9 cellular contexts compared by ENCODE assay signal in genomic region chr1:201019321-201019977, GRCh38. TPM values are rescaled to one million over a fixed set of nuclear protein-coding genes. Genes with fewer than 3 reads are reported as not detected.
DNase-seq lines count a peak whose midpoint lies in the region; ATAC-seq and TF ChIP-seq lines count a peak whose summit lies in the region.
"Had no signal": no experiment of that assay in that cellular context is flagged by ENCODE, and none has a peak within 500 bp of the region (broad histone marks: within the 10 kb centered on the region; RNA-seq: fewer than 3 reads in every experiment).

No MANE protein-coding gene starts in this region.

- CTCF ChIA-PET in WTC11 (lab: Charles Lee), result interaction anchor here (1.1 to 13.8 kb wide), 11 partner anchors 9 to 146 kb away, joined by 3 to 218 read pairs (median 5); partner anchors contain the start of gene GPR25
- CTCF ChIA-PET in mammary epithelial cell (lab: Charles Lee; ENCODE audit: low non-redundant PET), result no interaction called here

- H3K4me2 ChIP-seq in KMS-11 (peak overlapping the region; percentile 88), mammary epithelial cell (ENCODE audit: insufficient read depth, low read depth, low read length) (no peak overlapping the region)

- H3K4me3 ChIP-seq in KMS-11 (IDR thresholded peaks at IDR 0.05; ENCODE audit: insufficient read depth, low read depth, low read length) (no peak overlapping the region), mammary epithelial cell (replicated peaks in 1 of 3; ENCODE audit: insufficient read depth in 1 of 3, low read depth in 2 of 3, low read length in 3 of 3) (no peak overlapping the region), upper lobe of right lung (no peak overlapping the region)
- H3K4me3 ChIP-seq: tibial nerve had no signal

- no peaks in the 10 kb centered on the region for H4K20me1 ChIP-seq in KMS-11 (ENCODE audit: insufficient read depth)
- H4K20me1 ChIP-seq in mammary epithelial cell (ENCODE audit: insufficient read depth, low read length), result no peaks in the 10 kb centered on the region

- H3K36me3 Mint-ChIP-seq in WTC11 (no peaks in the 10 kb centered on the region), naive B cell (no peaks in the 10 kb centered on the region)

- in situ Hi-C loops in mammary epithelial cell (cut with MboI; ENCODE audit: low sequenced_read_pairs in 2 of 2), result no loop called here

- dilution Hi-C loops in mammary epithelial cell (cut with HindIII; ENCODE audit: low sequenced_read_pairs), result no loop called here

- DNase-seq in ELF-1 (ENCODE audit: low read depth, low spot score) (peak; percentile 25), WTC11 (ENCODE audit: low spot score) (no peak), mammary epithelial cell (peak; percentile 25), naive B cell (peak; percentile 88), upper lobe of right lung (peak; percentile 86), cerebellum (ENCODE audit: low spot score) (no peak)

- H3K9me3 ChIP-seq in mammary epithelial cell (replicated peaks; ENCODE audit: insufficient read depth, low read length) (no peaks in the 10 kb centered on the region), upper lobe of right lung (no peaks in the 10 kb centered on the region)
- H3K9me3 ChIP-seq: tibial nerve had no signal

- BruUV-seq in mammary epithelial cell (replicated peaks; lab: Mats Ljungman, UMichigan), result no TSS peak

- H2AFZ ChIP-seq in KMS-11 (ENCODE audit: low read depth) (peak overlapping the region; percentile 5; the same call in 1 of the 2 replicates), mammary epithelial cell (ENCODE audit: low read depth, low read length) (peak overlapping the region; percentile 38)

- H3K4me3 Mint-ChIP-seq in WTC11 (no peak overlapping the region), naive B cell (peak overlapping the region; percentile 80 to 94 (median 90))

- POLR2A ChIA-PET in WTC11 (lab: Charles Lee), result interaction anchor here (1.4 kb wide), 2 partner anchors 9 to 19 kb away, joined by 5 to 7 read pairs; no protein-coding TSS in a partner anchor

- H3K9me3 Mint-ChIP-seq in WTC11, result no peaks in the 10 kb centered on the region
- H3K9me3 Mint-ChIP-seq in naive B cell, result no peaks in the 10 kb centered on the region

- peaks cover 7% of the 10 kb centered on the region for H3K27me3 Mint-ChIP-seq in WTC11 (ENCODE audit: low read depth)
- H3K27me3 Mint-ChIP-seq in naive B cell, result no peaks in the 10 kb centered on the region

- TF ChIP-seq CTCF in KMS-11 (conservative IDR thresholded peaks at IDR 0.05; ENCODE audit: low read depth, low read length), result no peak
- TF ChIP-seq CTCF in WTC11 (IDR thresholded peaks at IDR 0.05), result no peak
- TF ChIP-seq CTCF in mammary epithelial cell (conservative IDR thresholded peaks at IDR 0.05 in 1 of 2, IDR thresholded peaks at IDR 0.05 in 1 of 2; ENCODE audit: extremely low read depth in 1 of 2, insufficient read depth in 1 of 2, low read depth in 1 of 2, low read length in 2 of 2), result no peak
- TF ChIP-seq CTCF in upper lobe of right lung (IDR thresholded peaks at IDR 0.05), result no peak

- intact Hi-C loops in mammary epithelial cell (cut with micrococcal nuclease), result no loop called here
- intact Hi-C loops in upper lobe of right lung (cut with DNase I), result no loop called here

- H3K79me2 ChIP-seq in KMS-11 (ENCODE audit: insufficient read depth, low read depth), result peaks cover 81% of the 10 kb centered on the region
- H3K79me2 ChIP-seq in mammary epithelial cell (ENCODE audit: insufficient read depth, low read length), result no peaks in the 10 kb centered on the region

- H3K4me1 Mint-ChIP-seq in WTC11, result peaks cover 73% of the 10 kb centered on the region
- peaks cover 72 to 87% (median 82%) of the 10 kb centered on the region in 3 donors for H3K4me1 Mint-ChIP-seq in naive B cell

- no peaks in the 10 kb centered on the region for H3K36me3 ChIP-seq in KMS-11 (ENCODE audit: insufficient read depth)
- H3K36me3 ChIP-seq in mammary epithelial cell (ENCODE audit: insufficient read depth, low read length), result no peaks in the 10 kb centered on the region
- H3K36me3 ChIP-seq in upper lobe of right lung, result no peaks in the 10 kb centered on the region
- H3K36me3 ChIP-seq: tibial nerve had no signal

- H3K27ac ChIP-seq in KMS-11 (peak overlapping the region; percentile 85), mammary epithelial cell (ENCODE audit: insufficient read depth, low read depth, low read length) (no peak overlapping the region), upper lobe of right lung (peak overlapping the region; percentile 13)

- peak; percentile 57 for ATAC-seq in GM21737 (IDR thresholded peaks at IDR 0.05; ENCODE audit: unreplicated experiment)
- no peak for ATAC-seq in WTC11
- peak; percentile 71 to 73 for ATAC-seq in naive B cell (ENCODE audit: low read depth in 2 of 2)
- ATAC-seq in upper lobe of right lung, result peak; percentile 80

- 97% methylated on average over 3 of the region's 5 CpGs for WGBS in mammary epithelial cell (ENCODE audit: low coverage, missing lambda C conversion rate)

- H3K27me3 ChIP-seq in KMS-11 (ENCODE audit: insufficient read depth, low read depth), result no peaks in the 10 kb centered on the region
- no peaks in the 10 kb centered on the region for H3K27me3 ChIP-seq in mammary epithelial cell (ENCODE audit: insufficient read depth, low read length)
- H3K27me3 ChIP-seq in upper lobe of right lung, result no peaks in the 10 kb centered on the region
- H3K27me3 ChIP-seq: tibial nerve had no signal

- H3K27ac Mint-ChIP-seq in WTC11 (no peak overlapping the region; the same call in 1 of the 2 replicates), naive B cell (peak overlapping the region; percentile 94 to 98 (median 97))

- peaks cover 81% of the 10 kb centered on the region for H3K4me1 ChIP-seq in KMS-11 (ENCODE audit: low read depth, poor library complexity, severe bottlenecking)
- H3K4me1 ChIP-seq in mammary epithelial cell (ENCODE audit: insufficient read depth, low read length), result peaks cover 5% of the 10 kb centered on the region
- H3K4me1 ChIP-seq in upper lobe of right lung, result peaks cover 49% of the 10 kb centered on the region

- H3K9ac ChIP-seq in KMS-11 (peak overlapping the region; percentile 71; the same call in 1 of the 2 replicates), mammary epithelial cell (ENCODE audit: insufficient read depth, low read length) (no peak overlapping the region)

TF ChIP-seq in WTC11, 78 proteins besides CTCF, POLR2A, EP300 and RAD21 (continues in another document):
- TF ChIP-seq ATF2 (CRISPR knock-in tag; IDR thresholded peaks at IDR 0.05; ENCODE audit: borderline replicate concordance, low read depth) (no peak), GABPB1 (CRISPR knock-in tag; IDR thresholded peaks at IDR 0.05) (peak; percentile 98), HMGA2 (CRISPR knock-in tag; IDR thresholded peaks at IDR 0.05) (no peak), ARID4B (CRISPR knock-in tag; IDR thresholded peaks at IDR 0.05; ENCODE audit: borderline replicate concordance) (no peak), TEAD4 (CRISPR knock-in tag; IDR thresholded peaks at IDR 0.05) (no peak), MAX (CRISPR knock-in tag; IDR thresholded peaks at IDR 0.05) (no peak), TP53 (CRISPR knock-in tag; IDR thresholded peaks at IDR 0.05) (no peak)

RNA-seq across cellular contexts. Expression of gene KIF21B, which starts 4.1 kb away (rescaled TPM):
- total RNA-seq in WTC11 (2021) (17.8 to 19.4 TPM (median 18.0 TPM) in 3 replicates), mammary epithelial cell (under 1 TPM; 0.33 to 0.78 TPM), upper lobe of right lung (5.7 TPM), cerebellum (101 TPM)
- polyA plus RNA-seq in mammary epithelial cell (0.12 TPM), naive B cell (ENCODE audit: low read depth in 6 of 6) (1 to 10 TPM; 1.6 to 6.7 (median 2.5) TPM)
- 0.62 TPM for polyA minus RNA-seq in mammary epithelial cell

Comparison
In these comparisons a context has a peak if more than half of its experiments do, and no peak if none do; other contexts are left out.
1. DNase-seq: peak in ELF-1 (single experiment), mammary epithelial cell (single experiment), naive B cell (single experiment) and upper lobe of right lung (single experiment); none in WTC11 (single experiment) and cerebellum (single experiment).